8 cellular contexts compared by ENCODE assay signal in the genomic region with DNA sequence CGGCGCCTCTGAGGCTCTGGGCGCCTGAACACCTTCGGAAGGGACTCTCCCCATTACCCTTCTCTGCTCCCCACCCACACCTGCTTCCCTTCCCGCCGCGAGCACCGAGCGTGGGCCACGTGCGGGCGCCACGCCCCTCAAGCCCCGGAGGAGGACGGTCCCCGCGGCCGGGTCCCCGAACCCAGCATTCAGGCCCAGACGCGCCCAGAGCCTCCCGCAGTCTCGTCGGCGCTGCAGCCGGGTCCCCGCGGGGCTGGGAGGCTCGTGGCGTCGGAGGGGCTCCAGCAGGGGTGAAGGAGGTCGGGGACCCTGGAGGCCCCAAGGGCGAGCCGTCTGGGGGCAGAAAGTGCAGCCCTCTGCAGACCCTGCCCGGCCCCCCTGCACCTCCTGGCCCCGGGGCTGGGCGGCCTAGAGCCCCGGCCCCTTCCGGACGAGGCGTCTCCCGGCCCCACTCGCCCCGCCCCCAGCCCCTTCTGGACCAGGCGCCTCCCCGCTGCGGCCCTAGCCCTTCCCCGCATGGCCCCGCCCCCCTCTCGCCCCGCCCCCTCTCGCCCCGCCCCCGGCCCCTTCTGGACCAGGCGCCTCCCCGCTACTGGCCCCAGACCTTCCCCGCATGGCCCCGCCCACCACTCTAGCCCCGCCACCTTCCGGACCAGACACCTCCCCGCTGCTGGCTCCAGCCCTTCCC. TPM values are rescaled to one million over a fixed set of nuclear protein-coding genes. Genes with fewer than 3 reads are reported as not detected.
DNase-seq lines count a peak whose midpoint lies in the region; ATAC-seq, FAIRE-seq and TF ChIP-seq lines count a peak whose summit lies in the region.

No MANE protein-coding gene starts in this region.

- H4K20me1 ChIP-seq in PC-3 (ENCODE audit: low read length), result no peaks in the 10 kb centered on the region

- TF ChIP-seq POLR2A in A549 (IDR thresholded peaks at IDR 0.05; ENCODE audit: low read length), result no peak

- H3K4me3 Mint-ChIP-seq in natural killer cell treated with Interleukin-12 subunit alpha and Interleukin-12 subunit beta and Interleukin-15 and Interleukin-18, amount 100 ng/mL, for 72 hours, result peak overlapping the region; percentile 47

- H3K4me1 ChIP-seq in A549, result peaks cover 17% of the 10 kb centered on the region
- peaks cover 13% of the 10 kb centered on the region; the same call in 1 of the 2 replicates for H3K4me1 ChIP-seq in PC-3 (ENCODE audit: insufficient read depth, low read length)

- no peak for TF ChIP-seq RAD21 in A549 (conservative IDR thresholded peaks at IDR 0.05 in 1 of 2, IDR thresholded peaks at IDR 0.05 in 1 of 2)

- peaks cover 0 to 3% of the 10 kb centered on the region in 2 donors for H3K4me1 Mint-ChIP-seq in natural killer cell treated with Interleukin-12 subunit alpha and Interleukin-12 subunit beta and Interleukin-15 and Interleukin-18, amount 100 ng/mL, for 72 hours (ENCODE audit: low read depth in 2 of 2)

- no peaks in the 10 kb centered on the region for H3K36me3 ChIP-seq in PC-3 (ENCODE audit: low read depth, low read length)

- TF ChIP-seq EP300 in A549 (IDR thresholded peaks at IDR 0.05), result no peak

- CTCF ChIA-PET in A549 (lab: Yijun Ruan, JAX) (no interaction called here), PC-3 (lab: Charles Lee) (no interaction called here)

- peak overlapping the region; percentile 77 to 96 for H3K27ac ChIP-seq in A549
- no peak overlapping the region for H3K27ac ChIP-seq in PC-3 (ENCODE audit: low read length)

- DNase-seq in A549 (ENCODE audit: low read depth in 1 of 2, low spot score in 1 of 2) (peak; percentile 72 to 84), PC-3 (peak; percentile 89), fibroblast of gingiva (ENCODE audit: low read depth) (peak; percentile 74)
- DNase-seq in activated T-cell treated with anti-CD3 and anti-CD28 coated beads, Interleukin-2, amount 50 U/mL, for 48 hours, result peak; percentile 90 to 93
- DNase-seq in natural killer cell treated with Interleukin-12 subunit alpha and Interleukin-12 subunit beta and Interleukin-15 and Interleukin-18, amount 100 ng/mL, for 72 hours (ENCODE audit: low spot score), result peak; percentile 93
- peak; percentile 88 for DNase-seq in stimulated activated naive CD4-positive, alpha-beta T cell treated with Interleukin-2 at 50 U/mL for 16 hours (lab: John Stamatoyannopoulos, UW)

- peak; percentile 72 to 82 for ATAC-seq in A549
- ATAC-seq in GM18868 (IDR thresholded peaks at IDR 0.05; ENCODE audit: unreplicated experiment), result peak; percentile 62
- ATAC-seq in HG03354 (IDR thresholded peaks at IDR 0.05; ENCODE audit: poor library complexity, severe bottlenecking, unreplicated experiment), result peak; percentile 67
- ATAC-seq in PC-3, result peak; percentile 79
- ATAC-seq in natural killer cell treated with Interleukin-12 subunit alpha and Interleukin-12 subunit beta and Interleukin-15 and Interleukin-18, amount 100 ng/mL, for 72 hours, result peak; percentile 91 to 94

- TF ChIP-seq CTCF in A549 (IDR thresholded peaks at IDR 0.05), result no peak
- no peak for TF ChIP-seq CTCF in PC-3 (conservative IDR thresholded peaks at IDR 0.05; ENCODE audit: low read depth, low read length)

- H3K4me3 ChIP-seq in A549 (peak overlapping the region; percentile 77), PC-3 (ENCODE audit: low read length) (peak overlapping the region; percentile 82)

- no peaks in the 10 kb centered on the region for H3K79me2 ChIP-seq in PC-3 (ENCODE audit: low read length)

- BruUV-seq in PC-3 (replicated peaks; lab: Mats Ljungman, UMichigan), result no TSS peak

- POLR2A ChIA-PET in A549 (lab: Yijun Ruan, JAX), result no interaction called here
- POLR2A ChIA-PET in PC-3 (lab: Charles Lee; ENCODE audit: unreplicated experiment), result no interaction called here

- H3K36me3 Mint-ChIP-seq in natural killer cell treated with Interleukin-12 subunit alpha and Interleukin-12 subunit beta and Interleukin-15 and Interleukin-18, amount 100 ng/mL, for 72 hours, result no peaks in the 10 kb centered on the region

- no peak overlapping the region for H3K27ac Mint-ChIP-seq in natural killer cell treated with Interleukin-12 subunit alpha and Interleukin-12 subunit beta and Interleukin-15 and Interleukin-18, amount 100 ng/mL, for 72 hours

- no peaks in the 10 kb centered on the region for H3F3A ChIP-seq in PC-3 (ENCODE audit: low read length, unreplicated experiment)

- intact Hi-C loops in PC-3 (cut with micrococcal nuclease), result loop anchor here (2.0 kb wide), 1 partner anchor 25 kb away; a partner anchor contains a TSS

- peaks cover 0 to 3% of the 10 kb centered on the region in 2 donors for H3K27me3 Mint-ChIP-seq in natural killer cell treated with Interleukin-12 subunit alpha and Interleukin-12 subunit beta and Interleukin-15 and Interleukin-18, amount 100 ng/mL, for 72 hours

- H3K4me2 ChIP-seq in A549 (peak overlapping the region; percentile 91), PC-3 (ENCODE audit: low read length) (peak overlapping the region; percentile 98)

- H3K9ac ChIP-seq in PC-3 (ENCODE audit: low read length), result peak overlapping the region; percentile 54

- H3K9me3 Mint-ChIP-seq in natural killer cell treated with Interleukin-12 subunit alpha and Interleukin-12 subunit beta and Interleukin-15 and Interleukin-18, amount 100 ng/mL, for 72 hours, result no peaks in the 10 kb centered on the region

- WGBS in A549 (ENCODE audit: missing lambda C conversion rate), result 18% methylated on average over 17 of the region's 61 CpGs

- H2AFZ ChIP-seq in PC-3 (ENCODE audit: low read length), result peak overlapping the region; percentile 95

- no peaks in the 10 kb centered on the region for H3K9me3 ChIP-seq in A549
- H3K9me3 ChIP-seq in PC-3 (ENCODE audit: low read length), result no peaks in the 10 kb centered on the region

- FAIRE-seq in A549 (lab: Jason Lieb, UNC), result no peak

- H3K9me2 ChIP-seq in PC-3 (replicated peaks; ENCODE audit: low read length), result no peaks in the 10 kb centered on the region

- H3K27me3 ChIP-seq in PC-3 (ENCODE audit: low read length), result 0 out of 2 replicates have a peak, but pooled peaks cover 2% of the 10 kb centered on the region

TF ChIP-seq in A549, 52 proteins besides CTCF, POLR2A, EP300 and RAD21:
- TF ChIP-seq CBX2 (IDR thresholded peaks at IDR 0.05; ENCODE audit: borderline replicate concordance, low read depth) (no peak), RNF2 (IDR thresholded peaks at IDR 0.05; ENCODE audit: borderline replicate concordance, low read depth) (0 out of 2 replicates have a peak, but pooled peaks have one; percentile 31), PHF8 (IDR thresholded peaks at IDR 0.05; ENCODE audit: borderline replicate concordance, low read depth) (peak; percentile 54; the same call in 1 of the 2 replicates), RARB (CRISPR knock-in tag; IDR thresholded peaks at IDR 0.05) (no peak)
- TF ChIP-seq, protein P1, sequence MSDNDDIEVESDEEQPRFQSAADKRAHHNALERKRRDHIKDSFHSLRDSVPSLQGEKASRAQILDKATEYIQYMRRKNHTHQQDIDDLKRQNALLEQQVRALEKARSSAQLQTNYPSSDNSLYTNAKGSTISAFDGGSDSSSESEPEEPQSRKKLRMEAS (IDR thresholded peaks at IDR 0.05), result peak; percentile 67; the same call in 1 of the 2 replicates

RNA-seq across cellular contexts. Expression of a gene that starts 0.4 kb away (rescaled TPM):
- polyA plus RNA-seq in A549 (2011; rRNA removed) (0.67 and 0.74 TPM in 2 replicates), A549 (2017; fragmentation: RNase III; extraction: RNeasy Plus Mini Kit Qiagen cat#74134 plus additional on column Dnase treatment) (0.80 to 1.3 TPM (median 1.1 TPM) in 3 replicates)
- polyA plus RNA-seq in A549 (2012; cell fraction: cytosol; rRNA removed), result 0.86 and 1.8 TPM in 2 replicates
- 1.4 TPM in 1 of 2 replicates, not detected in the other for polyA plus RNA-seq in A549 (2012; cell fraction: nucleus; rRNA removed)
- 0.74 and 1.2 TPM in 2 replicates for polyA minus RNA-seq in A549 (2011; rRNA and poly(A)+ RNA removed)
- total RNA-seq in PC-3 (2014; rRNA removed), result 10.8 and 14.3 TPM in 2 replicates
- not detected for total RNA-seq in natural killer cell treated with Interleukin-12 subunit alpha and Interleukin-12 subunit beta and Interleukin-15 and Interleukin-18, amount 100 ng/mL, for 72 hours

RNA-seq across cellular contexts. Expression of a gene that starts 19.9 kb away (rescaled TPM):
- polyA plus RNA-seq in A549 (2011; rRNA removed), result not detected in 2 replicates
- not detected in 2 replicates for polyA plus RNA-seq in A549 (2012; cell fraction: cytosol; rRNA removed)
- 0.02 TPM in 1 of 2 replicates, not detected in the other for polyA plus RNA-seq in A549 (2012; cell fraction: nucleus; rRNA removed)
- polyA plus RNA-seq in A549 (2017; fragmentation: RNase III; extraction: RNeasy Plus Mini Kit Qiagen cat#74134 plus additional on column Dnase treatment), result not detected in 3 replicates
- polyA minus RNA-seq in A549 (2011; rRNA and poly(A)+ RNA removed), result not detected in 2 replicates
- not detected in 2 replicates for total RNA-seq in PC-3 (2014; rRNA removed)
- not detected for total RNA-seq in natural killer cell treated with Interleukin-12 subunit alpha and Interleukin-12 subunit beta and Interleukin-15 and Interleukin-18, amount 100 ng/mL, for 72 hours

RNA-seq across cellular contexts. Expression of a gene that starts 24.1 kb away (rescaled TPM):
- 37.3 and 41.6 TPM in 2 replicates for polyA plus RNA-seq in A549 (2011; rRNA removed)
- 22.0 and 22.2 TPM in 2 replicates for polyA plus RNA-seq in A549 (2012; cell fraction: cytosol; rRNA removed)
- 24.9 and 29.3 TPM in 2 replicates for polyA plus RNA-seq in A549 (2012; cell fraction: nucleus; rRNA removed)
- polyA plus RNA-seq in A549 (2017; fragmentation: RNase III; extraction: RNeasy Plus Mini Kit Qiagen cat#74134 plus additional on column Dnase treatment), result 26.0 to 28.5 TPM (median 26.3 TPM) in 3 replicates
- 11.1 and 12.9 TPM in 2 replicates for polyA minus RNA-seq in A549 (2011; rRNA and poly(A)+ RNA removed)
- total RNA-seq in PC-3 (2014; rRNA removed), result 77.4 and 102 TPM in 2 replicates
- 10 to 100 TPM; 46.4 to 54.1 TPM for total RNA-seq in natural killer cell treated with Interleukin-12 subunit alpha and Interleukin-12 subunit beta and Interleukin-15 and Interleukin-18, amount 100 ng/mL, for 72 hours
